In the genomic region with DNA sequence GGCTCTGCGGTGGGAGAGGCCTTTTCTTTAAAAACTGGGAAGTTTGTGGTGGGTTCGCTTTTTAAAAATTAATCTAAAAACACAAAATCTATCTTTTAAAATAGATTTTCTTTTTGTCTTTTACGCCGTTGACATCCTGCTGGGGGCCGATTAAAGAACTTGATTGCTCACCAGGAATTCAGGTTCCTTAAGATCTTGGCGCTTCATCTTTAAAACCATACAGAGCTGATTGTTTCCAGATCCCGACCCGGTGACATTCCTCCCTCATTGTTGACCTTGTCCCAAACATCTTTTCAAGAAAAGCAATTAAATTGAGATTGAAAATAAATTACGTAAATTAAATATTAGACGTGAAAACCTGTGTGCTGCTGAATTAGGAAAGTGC, we compare ENCODE assay signal across 8 cellular contexts. TPM values are rescaled to one million over a fixed set of nuclear protein-coding genes. Genes with fewer than 3 reads are reported as not detected.
DNase-seq lines count a peak whose midpoint lies in the region; ATAC-seq and TF ChIP-seq lines count a peak whose summit lies in the region.

No MANE protein-coding gene starts in this region.

- H3K9me3 ChIP-seq in AG04450 (ENCODE audit: control insufficient read depth, insufficient read depth, low read length) (no peaks in the 10 kb centered on the region; the same call in 1 of the 2 replicates), muscle layer of duodenum (ENCODE audit: control insufficient read depth in 1 of 2, low read length in 2 of 2) (no peaks in the 10 kb centered on the region)

- H3K4me3 ChIP-seq in AG04450 (ENCODE audit: low read depth, low read length), result peak overlapping the region; percentile 98
- peak overlapping the region; percentile 97 for H3K4me3 ChIP-seq in coronary artery
- peak overlapping the region; percentile 48 to 88 for H3K4me3 ChIP-seq in muscle layer of duodenum (ENCODE audit: low read depth in 1 of 2, low read length in 2 of 2)

- TF ChIP-seq RAD21 in Ishikawa (IDR thresholded peaks at IDR 0.05; ENCODE audit: low read depth), result no peak

- POLR2A ChIA-PET in AG04450 (lab: Yijun Ruan, JAX), result interaction anchor here (0.8 to 2.7 kb wide), 7 partner anchors 11 to 63 kb away, joined by 3 to 17 read pairs (median 11); a partner anchor contains a TSS

- H3K4me1 ChIP-seq in muscle layer of duodenum (ENCODE audit: control insufficient read depth in 1 of 2, insufficient read depth in 2 of 2, low read length in 2 of 2), result peaks cover 0 to 7% of the 10 kb centered on the region in 2 donors

- H3K36me3 ChIP-seq in muscle layer of duodenum (ENCODE audit: control insufficient read depth in 1 of 2, insufficient read depth in 2 of 2, low read length in 2 of 2), result no peaks in the 10 kb centered on the region

- no peak for ATAC-seq in HG02763 (IDR thresholded peaks at IDR 0.05; ENCODE audit: unreplicated experiment)
- no peak for ATAC-seq in HG03159 (IDR thresholded peaks at IDR 0.05; ENCODE audit: unreplicated experiment)

- peak overlapping the region; percentile 91 for H3K27ac ChIP-seq in AG04450 (ENCODE audit: low read depth, low read length)
- peak overlapping the region; percentile 89 to 98 for H3K27ac ChIP-seq in coronary artery
- peak overlapping the region; percentile 62 for H3K27ac ChIP-seq in muscle layer of duodenum (ENCODE audit: low read length)

- TF ChIP-seq CTCF in AG04450 (IDR thresholded peaks at IDR 0.05; ENCODE audit: low read depth, low read length) (no peak), coronary artery (IDR thresholded peaks at IDR 0.05) (no peak)

- no peak for TF ChIP-seq EP300 in Ishikawa (IDR thresholded peaks at IDR 0.05; ENCODE audit: borderline replicate concordance)

- CTCF ChIA-PET in AG04450 (lab: Charles Lee), result interaction anchor here (1.0 to 7.3 kb wide), 15 partner anchors 9 to 95 kb away, joined by 3 to 57 read pairs (median 8); no protein-coding TSS in a partner anchor

- H3K27me3 ChIP-seq in AG04450 (ENCODE audit: control insufficient read depth, insufficient read depth, low read length) (peaks cover 4% of the 10 kb centered on the region), muscle layer of duodenum (ENCODE audit: low read depth, low read length) (no peaks in the 10 kb centered on the region)

- DNase-seq in AG04450 (ENCODE audit: low read depth, low spot score) (no peak), coronary artery (ENCODE audit: low spot score) (no peak), EL (no peak), iPS-NIHi11 (ENCODE audit: low spot score) (no peak)

TF ChIP-seq in Ishikawa, 13 proteins besides CTCF, POLR2A, EP300 and RAD21:
- TF ChIP-seq FOXM1 (IDR thresholded peaks at IDR 0.05; ENCODE audit: borderline replicate concordance, low read depth) (no peak), TEAD4 (IDR thresholded peaks at IDR 0.05) (peak; percentile 3; the same call in 1 of the 2 replicates)
- TF ChIP-seq, protein P1, sequence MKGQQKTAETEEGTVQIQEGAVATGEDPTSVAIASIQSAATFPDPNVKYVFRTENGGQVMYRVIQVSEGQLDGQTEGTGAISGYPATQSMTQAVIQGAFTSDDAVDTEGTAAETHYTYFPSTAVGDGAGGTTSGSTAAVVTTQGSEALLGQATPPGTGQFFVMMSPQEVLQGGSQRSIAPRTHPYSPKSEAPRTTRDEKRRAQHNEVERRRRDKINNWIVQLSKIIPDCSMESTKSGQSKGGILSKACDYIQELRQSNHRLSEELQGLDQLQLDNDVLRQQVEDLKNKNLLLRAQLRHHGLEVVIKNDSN (IDR thresholded peaks at IDR 0.05), result no peak

RNA-seq across cellular contexts. Expression of a gene that starts 0.5 kb away (rescaled TPM):
- polyA plus RNA-seq in AG04450 (2011; rRNA removed), result 11.6 and 12.9 TPM in 2 replicates
- polyA minus RNA-seq in AG04450 (2011; rRNA and poly(A)+ RNA removed), result 14.1 and 21.9 TPM in 2 replicates
